In the genomic region with DNA sequence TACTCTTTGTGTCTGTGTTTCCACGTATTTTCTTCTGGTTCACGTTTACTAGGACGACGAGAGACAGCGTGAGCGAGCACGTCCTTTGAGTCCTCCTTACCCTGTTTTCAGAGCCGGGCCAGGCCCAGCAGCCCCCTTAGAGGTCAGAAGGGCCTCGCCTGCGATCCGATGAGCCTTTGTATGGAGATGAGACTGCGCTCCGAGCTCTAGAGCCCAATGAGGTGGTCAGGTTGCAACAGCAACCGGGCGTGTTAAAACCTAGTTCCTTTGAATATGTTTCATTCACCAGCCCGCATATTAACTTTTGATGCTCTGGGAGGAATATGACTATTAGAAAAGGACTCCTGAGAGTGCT, we compare ENCODE assay signal across 8 cellular contexts. TPM values are rescaled to one million over a fixed set of nuclear protein-coding genes. Genes with fewer than 3 reads are reported as not detected.
DNase-seq lines count a peak whose midpoint lies in the region; ATAC-seq and TF ChIP-seq lines count a peak whose summit lies in the region.

No MANE protein-coding gene starts in this region.

- H3K36me3 Mint-ChIP-seq in naive B cell: no peaks in the 10 kb centered on the region

- peak; percentile 42 to 48 for DNase-seq in NOMO-1 (lab: John Stamatoyannopoulos, UW; ENCODE audit: unreplicated experiment in 2 of 2)
- no peak for DNase-seq in dorsolateral prefrontal cortex
- DNase-seq in naive B cell: no peak
- no peak for DNase-seq in DMS114 treated with DMSO at 0.1 percent for 48 hours (lab: John Stamatoyannopoulos, UW; ENCODE audit: unreplicated experiment)
- DNase-seq in activated CD4-positive, alpha-beta T cell treated with anti-CD3 and anti-CD28 coated beads for 1 hour: no peak

- peaks cover 37% of the 10 kb centered on the region for H3K4me1 ChIP-seq in ACC112 (ENCODE audit: control insufficient read depth, insufficient read depth, low read length, unreplicated experiment)

- H3K27me3 Mint-ChIP-seq in naive B cell: no peaks in the 10 kb centered on the region

- no peaks in the 10 kb centered on the region for H3K9me3 Mint-ChIP-seq in naive B cell

- peak overlapping the region; percentile 77 for H2AFZ ChIP-seq in ACC112 (ENCODE audit: low read length, unreplicated experiment)

- no peak for TF ChIP-seq CTCF in dorsolateral prefrontal cortex (IDR thresholded peaks at IDR 0.05 in 54 of 56, conservative IDR thresholded peaks at IDR 0.05 in 2 of 56; ENCODE audit: low read depth in 1 of 56, partially characterized antibody in 56 of 56)

- H3K79me2 ChIP-seq in ACC112 (ENCODE audit: control insufficient read depth, insufficient read depth, low read length, unreplicated experiment): peaks cover 52% of the 10 kb centered on the region

- ATAC-seq in GM19351 (IDR thresholded peaks at IDR 0.05; ENCODE audit: unreplicated experiment) (peak; percentile 16), naive B cell (ENCODE audit: low read depth in 2 of 2) (no peak), HG03097 (IDR thresholded peaks at IDR 0.05; ENCODE audit: low FRiP score, unreplicated experiment) (no peak)

- H3K4me3 Mint-ChIP-seq in naive B cell: peak overlapping the region; percentile 93 to 98 (median 96)

- no peaks in the 10 kb centered on the region for H3K36me3 ChIP-seq in ACC112 (ENCODE audit: insufficient read depth, low read length)

- peak overlapping the region in 5 of 6 donors; percentile 90 to 98 (median 96) for H3K27ac Mint-ChIP-seq in naive B cell

- no peaks in the 10 kb centered on the region for H3K27me3 ChIP-seq in ACC112 (ENCODE audit: insufficient read depth, low read length)
- H3K27me3 ChIP-seq in dorsolateral prefrontal cortex: no peaks in the 10 kb centered on the region

- intact Hi-C loops in dorsolateral prefrontal cortex (cut with DNase I): loop anchor here (1.0 to 10.0 kb wide), 7 partner anchors 55 to 275 kb away; partner anchors contain the start of genes GRPEL1 (in 2 of the 2), KIAA0232 (in 2 of the 2), TADA2B (in 2 of the 2) and BLOC1S4 (in 1 of the 2)

- H3K4me3 ChIP-seq in ACC112 (ENCODE audit: low read depth, low read length) (peak overlapping the region; percentile 96), dorsolateral prefrontal cortex (peak overlapping the region; percentile 59 to 98 (median 91))

- peak overlapping the region; percentile 40; the same call in 1 of the 2 replicates for H3K27ac ChIP-seq in ACC112 (ENCODE audit: low read depth, low read length)
- H3K27ac ChIP-seq in dorsolateral prefrontal cortex: peak overlapping the region in 56 of 59 donors; percentile 55 to 99 (median 94)

- peaks cover 55 to 90% (median 81%) of the 10 kb centered on the region in 3 donors for H3K4me1 Mint-ChIP-seq in naive B cell

RNA-seq across cellular contexts. Expression of gene TADA2B, which starts 55.6 kb away (rescaled TPM):
- 10 to 100 TPM; 19.6 to 36.0 (median 26.7) TPM for total RNA-seq in dorsolateral prefrontal cortex
- 1 to 10 TPM; 4.2 to 6.3 (median 5.1) TPM for polyA plus RNA-seq in naive B cell (ENCODE audit: low read depth in 6 of 6)

Comparison
In these comparisons a context has a peak if more than half of its experiments do, and no peak if none do; other contexts are left out.
1. DNase-seq: peak in NOMO-1 (2 of 2); none in dorsolateral prefrontal cortex (0 of 10), naive B cell (single experiment), DMS114 treated with DMSO at 0.1 percent for 48 hours (single experiment) and activated CD4-positive, alpha-beta T cell treated with anti-CD3 and anti-CD28 coated beads for 1 hour (single experiment).